16 cellular contexts compared by ENCODE assay signal in the genomic region with DNA sequence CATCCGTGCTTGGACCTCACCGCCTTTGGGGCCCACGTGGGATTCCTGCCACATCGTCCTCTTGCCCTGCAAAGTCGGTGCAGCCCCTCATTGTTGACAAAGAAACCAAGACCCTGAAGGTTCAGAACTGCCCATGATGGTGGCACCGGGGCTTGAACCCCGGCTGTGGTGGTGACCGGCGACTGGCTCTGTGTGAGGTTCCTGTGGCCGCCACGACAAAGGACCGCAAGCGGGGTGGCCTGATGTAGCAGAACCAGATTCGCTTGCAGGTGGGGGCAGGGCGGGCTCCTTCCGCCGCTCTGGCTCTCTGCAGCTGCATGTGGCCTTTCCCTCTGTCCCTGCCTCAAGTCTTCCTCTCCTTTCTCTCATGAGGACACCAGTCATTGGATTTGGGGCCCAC. TPM values are rescaled to one million over a fixed set of nuclear protein-coding genes. Genes with fewer than 3 reads are reported as not detected.
DNase-seq lines count a peak whose midpoint lies in the region; TF ChIP-seq lines count a peak whose summit lies in the region.
"Had no signal": no experiment of that assay in that cellular context is flagged by ENCODE, and none has a peak within 500 bp of the region (broad histone marks: within the 10 kb centered on the region; RNA-seq: fewer than 3 reads in every experiment).

No MANE protein-coding gene starts in this region.

- DNase-seq in T-helper 2 cell treated with Interferon-gamma antibody and Interleukin-4, amounts not matched to agents 5 μg/mL and 100 μg/mL, for 36 hours (ENCODE audit: low spot score), result no peak
- no peak for DNase-seq in T-helper 2 cell
- no peak for DNase-seq in RWPE1 (ENCODE audit: low spot score)
- DNase-seq in nephron progenitor cell, result no peak
- no peak for DNase-seq in NCI-H524 treated with DMSO at 0.1 percent for 48 hours (lab: John Stamatoyannopoulos, UW)
- no peak for DNase-seq in dermis blood vessel endothelial cell
- no peak for DNase-seq in activated T-helper 2 cell treated with anti-CD3 and anti-CD28 coated beads, Interferon-gamma antibody, Interleukin-2, Interleukin-4, amounts not matched to agents 10 μg/mL and 5 μg/mL and 100 μg/mL, durations not matched to agents 14 hours and 24 hours and 36 hours (ENCODE audit: low spot score)
- DNase-seq: ACHN; CD4-positive, alpha-beta memory T cell; DND-41; GF-D8; HCEC 1CT; IMR-90 had no signal

- H3K4me1 ChIP-seq in BLaER1 treated with 17β-estradiol and CSF1 and Interleukin-3, amounts not matched to agents 10 nM and 100 nM, result peaks cover 45 to 99% (median 58%) of the 10 kb centered on the region in 10 experiments

- H3K4me1 Mint-ChIP-seq in T-helper 2 cell treated with Interferon-gamma antibody and Interleukin-4, amounts not matched to agents 5 μg/mL and 100 μg/mL, for 36 hours (ENCODE audit: low read depth), result no peaks in the 10 kb centered on the region
- H3K4me1 Mint-ChIP-seq in nephron progenitor cell, result peaks cover 38% of the 10 kb centered on the region
- no peaks in the 10 kb centered on the region for H3K4me1 Mint-ChIP-seq in activated T-helper 2 cell treated with anti-CD3 and anti-CD28 coated beads, Interferon-gamma antibody, Interleukin-2, Interleukin-4, amounts not matched to agents 10 μg/mL and 5 μg/mL and 100 μg/mL, durations not matched to agents 14 hours and 24 hours and 36 hours (ENCODE audit: low read depth)

- H3K9me3 Mint-ChIP-seq in T-helper 2 cell treated with Interferon-gamma antibody and Interleukin-4, amounts not matched to agents 5 μg/mL and 100 μg/mL, for 36 hours, result no peaks in the 10 kb centered on the region
- no peaks in the 10 kb centered on the region for H3K9me3 Mint-ChIP-seq in nephron progenitor cell
- H3K9me3 Mint-ChIP-seq in activated T-helper 2 cell treated with anti-CD3 and anti-CD28 coated beads, Interferon-gamma antibody, Interleukin-2, Interleukin-4, amounts not matched to agents 10 μg/mL and 5 μg/mL and 100 μg/mL, durations not matched to agents 14 hours and 24 hours and 36 hours, result no peaks in the 10 kb centered on the region

- CTCF ChIA-PET in RWPE1 (lab: Yijun Ruan, JAX), result interaction anchor here (6.7 kb wide), 1 partner anchor 120 kb away, joined by 70 read pairs; no protein-coding TSS in a partner anchor

- H4K20me1 ChIP-seq in BLaER1 treated with 17β-estradiol and CSF1 and Interleukin-3, amounts not matched to agents 10 nM and 100 nM, result peaks cover 0 to 53% (median 11%) of the 10 kb centered on the region in 11 experiments; a peak in 10 of 22 replicates

- TF ChIP-seq CTCF in RWPE1 (conservative IDR thresholded peaks at IDR 0.05; ENCODE audit: low read depth) (no peak), nephron progenitor cell (IDR thresholded peaks at IDR 0.05) (no peak)

- intact Hi-C loops in activated T-helper 2 cell treated with anti-CD3 and anti-CD28 coated beads, Interferon-gamma antibody, Interleukin-2, Interleukin-4, amounts not matched to agents 10 μg/mL and 5 μg/mL and 100 μg/mL, durations not matched to agents 14 hours and 24 hours and 36 hours (cut with micrococcal nuclease), result no loop called here

- peak overlapping the region in 7 of 11 experiments; percentile 22 to 95 (median 74); a peak in 12 of 22 replicates for H3K4me2 ChIP-seq in BLaER1 treated with 17β-estradiol and CSF1 and Interleukin-3, amounts not matched to agents 10 nM and 100 nM

- H3K9ac ChIP-seq in BLaER1 treated with 17β-estradiol and CSF1 and Interleukin-3, amounts not matched to agents 10 nM and 100 nM, result peak overlapping the region in 4 of 11 experiments; percentile 4 to 32 (median 20); a peak in 5 of 22 replicates

- POLR2A ChIA-PET in RWPE1 (lab: Yijun Ruan, JAX; ENCODE audit: low non-redundant PET), result no interaction called here

- H3K9me3 ChIP-seq in BLaER1 treated with 17β-estradiol and CSF1 and Interleukin-3, amounts not matched to agents 10 nM and 100 nM (replicated peaks in 1 of 11), result no peaks in the 10 kb centered on the region

- no peak overlapping the region for H3K4me3 Mint-ChIP-seq in T-helper 2 cell treated with Interferon-gamma antibody and Interleukin-4, amounts not matched to agents 5 μg/mL and 100 μg/mL, for 36 hours
- no peak overlapping the region for H3K4me3 Mint-ChIP-seq in nephron progenitor cell
- no peak overlapping the region for H3K4me3 Mint-ChIP-seq in activated T-helper 2 cell treated with anti-CD3 and anti-CD28 coated beads, Interferon-gamma antibody, Interleukin-2, Interleukin-4, amounts not matched to agents 10 μg/mL and 5 μg/mL and 100 μg/mL, durations not matched to agents 14 hours and 24 hours and 36 hours (ENCODE audit: low read depth)
- H3K4me3 Mint-ChIP-seq: CD4-positive, alpha-beta memory T cell had no signal

- peaks cover 40% of the 10 kb centered on the region for H3K36me3 Mint-ChIP-seq in T-helper 2 cell treated with Interferon-gamma antibody and Interleukin-4, amounts not matched to agents 5 μg/mL and 100 μg/mL, for 36 hours (ENCODE audit: low read depth)
- H3K36me3 Mint-ChIP-seq in nephron progenitor cell (ENCODE audit: low read depth), result no peaks in the 10 kb centered on the region
- H3K36me3 Mint-ChIP-seq in activated T-helper 2 cell treated with anti-CD3 and anti-CD28 coated beads, Interferon-gamma antibody, Interleukin-2, Interleukin-4, amounts not matched to agents 10 μg/mL and 5 μg/mL and 100 μg/mL, durations not matched to agents 14 hours and 24 hours and 36 hours (ENCODE audit: low read depth), result peaks cover 53% of the 10 kb centered on the region
- H3K36me3 Mint-ChIP-seq: CD4-positive, alpha-beta memory T cell had no signal

- no peaks in the 10 kb centered on the region for H3K27me3 ChIP-seq in BLaER1 treated with 17β-estradiol and CSF1 and Interleukin-3, amounts not matched to agents 10 nM and 100 nM

- peaks cover 8 to 67% (median 51%) of the 10 kb centered on the region in 11 experiments; a peak in 21 of 22 replicates for H3K36me3 ChIP-seq in BLaER1 treated with 17β-estradiol and CSF1 and Interleukin-3, amounts not matched to agents 10 nM and 100 nM

- H3K4me3 ChIP-seq in BLaER1 treated with 17β-estradiol and CSF1 and Interleukin-3, amounts not matched to agents 10 nM and 100 nM, result no peak overlapping the region

- H3K27ac ChIP-seq in BLaER1 treated with 17β-estradiol and CSF1 and Interleukin-3, amounts not matched to agents 10 nM and 100 nM, result peak overlapping the region in 8 of 11 experiments; percentile 24 to 80 (median 54); a peak in 10 of 22 replicates
- peak overlapping the region; percentile 0; the same call in 1 of the 2 replicates for H3K27ac ChIP-seq in RWPE1
- H3K27ac ChIP-seq: C4-2B had no signal

- H3K27me3 Mint-ChIP-seq in T-helper 2 cell treated with Interferon-gamma antibody and Interleukin-4, amounts not matched to agents 5 μg/mL and 100 μg/mL, for 36 hours (ENCODE audit: low read depth), result no peaks in the 10 kb centered on the region
- H3K27me3 Mint-ChIP-seq in nephron progenitor cell (ENCODE audit: low read depth, poor library complexity), result peaks cover 21% of the 10 kb centered on the region
- no peaks in the 10 kb centered on the region for H3K27me3 Mint-ChIP-seq in activated T-helper 2 cell treated with anti-CD3 and anti-CD28 coated beads, Interferon-gamma antibody, Interleukin-2, Interleukin-4, amounts not matched to agents 10 μg/mL and 5 μg/mL and 100 μg/mL, durations not matched to agents 14 hours and 24 hours and 36 hours (ENCODE audit: low read depth)
- H3K27me3 Mint-ChIP-seq: CD4-positive, alpha-beta memory T cell had no signal

- peak overlapping the region; percentile 62 for H3K27ac Mint-ChIP-seq in T-helper 2 cell treated with Interferon-gamma antibody and Interleukin-4, amounts not matched to agents 5 μg/mL and 100 μg/mL, for 36 hours
- peak overlapping the region; percentile 44 for H3K27ac Mint-ChIP-seq in nephron progenitor cell
- no peak overlapping the region for H3K27ac Mint-ChIP-seq in activated T-helper 2 cell treated with anti-CD3 and anti-CD28 coated beads, Interferon-gamma antibody, Interleukin-2, Interleukin-4, amounts not matched to agents 10 μg/mL and 5 μg/mL and 100 μg/mL, durations not matched to agents 14 hours and 24 hours and 36 hours
- H3K27ac Mint-ChIP-seq: CD4-positive, alpha-beta memory T cell had no signal

RNA-seq across cellular contexts. Expression of gene SLCO4A1, which starts 28.7 kb away (rescaled TPM):
- 3.7 and 4.8 TPM in 2 replicates for total RNA-seq in dermis blood vessel endothelial cell
- total RNA-seq in activated T-helper 2 cell treated with anti-CD3 and anti-CD28 coated beads, Interferon-gamma antibody, Interleukin-2, Interleukin-4, amounts not matched to agents 10 μg/mL and 5 μg/mL and 100 μg/mL, durations not matched to agents 14 hours and 24 hours and 36 hours, result 59.2 and 61.1 TPM in 2 replicates

RNA-seq across cellular contexts. Expression of gene NTSR1, which starts 37.6 kb away (rescaled TPM):
- 0.05 TPM in 1 of 2 replicates, not detected in the other for total RNA-seq in dermis blood vessel endothelial cell
- not detected in 2 replicates for total RNA-seq in activated T-helper 2 cell treated with anti-CD3 and anti-CD28 coated beads, Interferon-gamma antibody, Interleukin-2, Interleukin-4, amounts not matched to agents 10 μg/mL and 5 μg/mL and 100 μg/mL, durations not matched to agents 14 hours and 24 hours and 36 hours
- total RNA-seq: H4 had no signal

Comparison
In these comparisons a context has a peak if more than half of its experiments do, and no peak if none do; other contexts are left out.
1. RNA of gene SLCO4A1, which starts 28.7 kb away (total RNA-seq): 59.2 to 61.1 TPM in activated T-helper 2 cell treated with anti-CD3 and anti-CD28 coated beads, Interferon-gamma antibody, Interleukin-2, Interleukin-4, amounts not matched to agents 10 μg/mL and 5 μg/mL and 100 μg/mL, durations not matched to agents 14 hours and 24 hours and 36 hours; 3.7 to 4.8 TPM in dermis blood vessel endothelial cell; every median in the first group is over 10 times any median in the second.